In genomic region chr15:101684877-101685276, GRCh38 we compare ENCODE assay signal across 1 cellular context.
TF ChIP-seq lines count a peak whose summit lies in the region.

No MANE protein-coding gene starts in this region.

TF ChIP-seq in HepG2, 621 proteins besides CTCF, POLR2A, EP300 and RAD21:
- TF ChIP-seq HIC2 (CRISPR knock-in tag; IDR thresholded peaks at IDR 0.05; ENCODE audit: low read depth) (no peak), ATF7 (IDR thresholded peaks at IDR 0.05) (peak; percentile 70), ATF7 (CRISPR knock-in tag; IDR thresholded peaks at IDR 0.05) (no peak)
